Comparison of ENCODE assay signal across 1 cellular context in the genomic region with DNA sequence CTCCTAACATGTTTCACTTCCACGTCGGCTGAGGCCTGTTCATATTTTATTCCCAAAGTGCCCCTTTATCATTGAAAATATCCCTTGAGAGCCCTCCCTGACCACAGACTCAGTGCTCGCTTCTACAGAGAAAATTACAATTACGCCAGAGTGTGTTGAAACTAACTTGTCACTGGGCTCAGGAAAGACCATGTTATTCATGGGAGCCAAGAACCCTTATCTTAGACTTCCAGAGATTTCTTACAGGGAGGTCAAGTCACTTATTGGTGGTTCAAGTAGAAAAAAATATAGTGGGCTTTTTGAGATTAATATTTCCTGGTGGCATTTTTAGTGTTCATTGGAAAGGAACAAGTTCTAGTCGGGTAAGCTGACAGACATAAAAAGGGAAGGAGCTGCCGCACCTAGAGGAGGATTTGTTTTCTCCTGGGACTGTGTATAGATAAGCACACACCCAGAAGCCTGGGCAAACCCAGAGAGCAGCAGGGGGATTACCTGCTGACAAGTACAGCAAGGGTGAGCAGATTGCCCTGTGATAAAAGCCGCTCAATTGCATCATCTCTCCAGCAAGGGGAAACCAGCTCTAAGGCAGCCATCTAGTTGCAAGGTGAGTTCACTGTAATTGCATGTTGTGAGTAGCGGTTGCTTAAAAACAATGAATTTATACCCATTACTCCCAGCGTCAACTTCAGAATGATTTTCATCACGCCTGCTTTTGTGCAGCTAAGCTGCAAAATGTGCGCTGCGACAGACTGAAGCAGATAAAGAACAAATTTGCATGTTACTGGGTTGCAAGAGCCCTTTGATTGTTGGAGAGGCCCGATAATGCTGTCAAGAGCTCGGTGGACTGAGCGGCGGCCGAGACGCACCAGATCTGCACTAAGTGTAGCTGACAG.
TF ChIP-seq lines count a peak whose summit lies in the region.

No MANE protein-coding gene starts in this region.

TF ChIP-seq in K562, 482 proteins besides CTCF, POLR2A, EP300 and RAD21 (continued from another document and continues in another):
- TF ChIP-seq, protein P1, sequence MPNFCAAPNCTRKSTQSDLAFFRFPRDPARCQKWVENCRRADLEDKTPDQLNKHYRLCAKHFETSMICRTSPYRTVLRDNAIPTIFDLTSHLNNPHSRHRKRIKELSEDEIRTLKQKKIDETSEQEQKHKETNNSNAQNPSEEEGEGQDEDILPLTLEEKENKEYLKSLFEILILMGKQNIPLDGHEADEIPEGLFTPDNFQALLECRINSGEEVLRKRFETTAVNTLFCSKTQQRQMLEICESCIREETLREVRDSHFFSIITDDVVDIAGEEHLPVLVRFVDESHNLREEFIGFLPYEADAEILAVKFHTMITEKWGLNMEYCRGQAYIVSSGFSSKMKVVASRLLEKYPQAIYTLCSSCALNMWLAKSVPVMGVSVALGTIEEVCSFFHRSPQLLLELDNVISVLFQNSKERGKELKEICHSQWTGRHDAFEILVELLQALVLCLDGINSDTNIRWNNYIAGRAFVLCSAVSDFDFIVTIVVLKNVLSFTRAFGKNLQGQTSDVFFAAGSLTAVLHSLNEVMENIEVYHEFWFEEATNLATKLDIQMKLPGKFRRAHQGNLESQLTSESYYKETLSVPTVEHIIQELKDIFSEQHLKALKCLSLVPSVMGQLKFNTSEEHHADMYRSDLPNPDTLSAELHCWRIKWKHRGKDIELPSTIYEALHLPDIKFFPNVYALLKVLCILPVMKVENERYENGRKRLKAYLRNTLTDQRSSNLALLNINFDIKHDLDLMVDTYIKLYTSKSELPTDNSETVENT (CRISPR knock-in tag; IDR thresholded peaks at IDR 0.05) = no peak
- TF ChIP-seq ZKSCAN8 (CRISPR knock-in tag; IDR thresholded peaks at IDR 0.05) (no peak), KAT7 (CRISPR knock-in tag; IDR thresholded peaks at IDR 0.05; ENCODE audit: borderline replicate concordance) (no peak), STAT5A (IDR thresholded peaks at IDR 0.05; ENCODE audit: borderline replicate concordance, low read length) (no peak), ZNF354B (CRISPR knock-in tag; IDR thresholded peaks at IDR 0.05) (no peak), SNIP1 (IDR thresholded peaks at IDR 0.05; ENCODE audit: low read depth) (no peak), SMARCE1 (IDR thresholded peaks at IDR 0.05) (0 out of 2 replicates have a peak, but pooled peaks have one; percentile 41), ZNF408 (CRISPR knock-in tag; IDR thresholded peaks at IDR 0.05; ENCODE audit: low read depth) (no peak), ZNF77 (CRISPR knock-in tag; IDR thresholded peaks at IDR 0.05) (no peak), STAG1 (CRISPR knock-in tag; IDR thresholded peaks at IDR 0.05; ENCODE audit: borderline replicate concordance) (no peak), ZFP30 (CRISPR knock-in tag; IDR thresholded peaks at IDR 0.05; ENCODE audit: borderline replicate concordance) (no peak), PHF21A (IDR thresholded peaks at IDR 0.05; ENCODE audit: borderline replicate concordance, low read depth) (no peak), PHB2 (IDR thresholded peaks at IDR 0.05; ENCODE audit: low read depth) (no peak), TRIM24 (IDR thresholded peaks at IDR 0.05) (0 out of 4 replicates have a peak, but pooled peaks of 1 of the 2 experiments have one; percentile 15), NCOA2 (IDR thresholded peaks at IDR 0.05; ENCODE audit: partially characterized antibody in 2 of 2) (no peak), HEY1 (CRISPR knock-in tag; IDR thresholded peaks at IDR 0.05; ENCODE audit: borderline replicate concordance) (no peak), CHD4 (IDR thresholded peaks at IDR 0.05; ENCODE audit: insufficient read depth, insufficient replicate concordance, low read depth, low read length, poor library complexity, severe bottlenecking) (no peak), POLR3G (IDR thresholded peaks at IDR 0.05; ENCODE audit: extremely low read depth, insufficient read length, insufficient replicate concordance) (no peak), CSDE1 (IDR thresholded peaks at IDR 0.05) (no peak), ZSCAN29 (IDR thresholded peaks at IDR 0.05) (no peak), SNRNP70 (optimal IDR thresholded peaks at IDR 0.05; ENCODE audit: low read depth, low read length) (no peak), KDM5B (IDR thresholded peaks at IDR 0.05; ENCODE audit: insufficient replicate concordance, low read depth, low read length) (no peak), L3MBTL2 (IDR thresholded peaks at IDR 0.05) (peak; percentile 31; the same call in 1 of the 2 replicates), EP400 (IDR thresholded peaks at IDR 0.05) (no peak), TBP (optimal IDR thresholded peaks at IDR 0.05; ENCODE audit: low read depth, low read length) (no peak), ZEB2 (IDR thresholded peaks at IDR 0.05) (peak; percentile 91), KAT8 (IDR thresholded peaks at IDR 0.05; ENCODE audit: low read depth) (no peak), HNRNPL (IDR thresholded peaks at IDR 0.05; ENCODE audit: low read depth, low read length) (no peak), ZBTB17 (CRISPR knock-in tag; IDR thresholded peaks at IDR 0.05) (no peak), XRCC5 (IDR thresholded peaks at IDR 0.05; ENCODE audit: low read depth, low read length) (no peak), MYBL2 (IDR thresholded peaks at IDR 0.05; ENCODE audit: low read depth) (no peak), MYBL2 (CRISPR knock-in tag; IDR thresholded peaks at IDR 0.05; ENCODE audit: borderline replicate concordance) (no peak), CBFA2T2 (conservative IDR thresholded peaks at IDR 0.05) (0 out of 2 replicates have a peak, but pooled peaks have one; percentile 8), ZNF79 (CRISPR knock-in tag; IDR thresholded peaks at IDR 0.05; ENCODE audit: low read depth) (no peak), KDM4B (IDR thresholded peaks at IDR 0.05; ENCODE audit: borderline replicate concordance in 2 of 2, low read depth in 1 of 2) (no peak), JUNB (CRISPR knock-in tag; conservative IDR thresholded peaks at IDR 0.05) (no peak)
- TF ChIP-seq, protein P2, sequence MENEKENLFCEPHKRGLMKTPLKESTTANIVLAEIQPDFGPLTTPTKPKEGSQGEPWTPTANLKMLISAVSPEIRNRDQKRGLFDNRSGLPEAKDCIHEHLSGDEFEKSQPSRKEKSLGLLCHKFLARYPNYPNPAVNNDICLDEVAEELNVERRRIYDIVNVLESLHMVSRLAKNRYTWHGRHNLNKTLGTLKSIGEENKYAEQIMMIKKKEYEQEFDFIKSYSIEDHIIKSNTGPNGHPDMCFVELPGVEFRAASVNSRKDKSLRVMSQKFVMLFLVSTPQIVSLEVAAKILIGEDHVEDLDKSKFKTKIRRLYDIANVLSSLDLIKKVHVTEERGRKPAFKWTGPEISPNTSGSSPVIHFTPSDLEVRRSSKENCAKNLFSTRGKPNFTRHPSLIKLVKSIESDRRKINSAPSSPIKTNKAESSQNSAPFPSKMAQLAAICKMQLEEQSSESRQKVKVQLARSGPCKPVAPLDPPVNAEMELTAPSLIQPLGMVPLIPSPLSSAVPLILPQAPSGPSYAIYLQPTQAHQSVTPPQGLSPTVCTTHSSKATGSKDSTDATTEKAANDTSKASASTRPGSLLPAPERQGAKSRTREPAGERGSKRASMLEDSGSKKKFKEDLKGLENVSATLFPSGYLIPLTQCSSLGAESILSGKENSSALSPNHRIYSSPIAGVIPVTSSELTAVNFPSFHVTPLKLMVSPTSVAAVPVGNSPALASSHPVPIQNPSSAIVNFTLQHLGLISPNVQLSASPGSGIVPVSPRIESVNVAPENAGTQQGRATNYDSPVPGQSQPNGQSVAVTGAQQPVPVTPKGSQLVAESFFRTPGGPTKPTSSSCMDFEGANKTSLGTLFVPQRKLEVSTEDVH (IDR thresholded peaks at IDR 0.05; ENCODE audit: low read depth, partially characterized antibody) = no peak
- TF ChIP-seq, protein P3, sequence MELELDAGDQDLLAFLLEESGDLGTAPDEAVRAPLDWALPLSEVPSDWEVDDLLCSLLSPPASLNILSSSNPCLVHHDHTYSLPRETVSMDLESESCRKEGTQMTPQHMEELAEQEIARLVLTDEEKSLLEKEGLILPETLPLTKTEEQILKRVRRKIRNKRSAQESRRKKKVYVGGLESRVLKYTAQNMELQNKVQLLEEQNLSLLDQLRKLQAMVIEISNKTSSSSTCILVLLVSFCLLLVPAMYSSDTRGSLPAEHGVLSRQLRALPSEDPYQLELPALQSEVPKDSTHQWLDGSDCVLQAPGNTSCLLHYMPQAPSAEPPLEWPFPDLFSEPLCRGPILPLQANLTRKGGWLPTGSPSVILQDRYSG (tag; conservative IDR thresholded peaks at IDR 0.05; ENCODE audit: low read depth) = no peak
- TF ChIP-seq, protein P4, sequence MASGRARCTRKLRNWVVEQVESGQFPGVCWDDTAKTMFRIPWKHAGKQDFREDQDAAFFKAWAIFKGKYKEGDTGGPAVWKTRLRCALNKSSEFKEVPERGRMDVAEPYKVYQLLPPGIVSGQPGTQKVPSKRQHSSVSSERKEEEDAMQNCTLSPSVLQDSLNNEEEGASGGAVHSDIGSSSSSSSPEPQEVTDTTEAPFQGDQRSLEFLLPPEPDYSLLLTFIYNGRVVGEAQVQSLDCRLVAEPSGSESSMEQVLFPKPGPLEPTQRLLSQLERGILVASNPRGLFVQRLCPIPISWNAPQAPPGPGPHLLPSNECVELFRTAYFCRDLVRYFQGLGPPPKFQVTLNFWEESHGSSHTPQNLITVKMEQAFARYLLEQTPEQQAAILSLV (tag; IDR thresholded peaks at IDR 0.05) = no peak
- TF ChIP-seq, protein P5, sequence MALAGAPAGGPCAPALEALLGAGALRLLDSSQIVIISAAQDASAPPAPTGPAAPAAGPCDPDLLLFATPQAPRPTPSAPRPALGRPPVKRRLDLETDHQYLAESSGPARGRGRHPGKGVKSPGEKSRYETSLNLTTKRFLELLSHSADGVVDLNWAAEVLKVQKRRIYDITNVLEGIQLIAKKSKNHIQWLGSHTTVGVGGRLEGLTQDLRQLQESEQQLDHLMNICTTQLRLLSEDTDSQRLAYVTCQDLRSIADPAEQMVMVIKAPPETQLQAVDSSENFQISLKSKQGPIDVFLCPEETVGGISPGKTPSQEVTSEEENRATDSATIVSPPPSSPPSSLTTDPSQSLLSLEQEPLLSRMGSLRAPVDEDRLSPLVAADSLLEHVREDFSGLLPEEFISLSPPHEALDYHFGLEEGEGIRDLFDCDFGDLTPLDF (CRISPR knock-in tag; IDR thresholded peaks at IDR 0.05) = no peak
- TF ChIP-seq, protein P6, sequence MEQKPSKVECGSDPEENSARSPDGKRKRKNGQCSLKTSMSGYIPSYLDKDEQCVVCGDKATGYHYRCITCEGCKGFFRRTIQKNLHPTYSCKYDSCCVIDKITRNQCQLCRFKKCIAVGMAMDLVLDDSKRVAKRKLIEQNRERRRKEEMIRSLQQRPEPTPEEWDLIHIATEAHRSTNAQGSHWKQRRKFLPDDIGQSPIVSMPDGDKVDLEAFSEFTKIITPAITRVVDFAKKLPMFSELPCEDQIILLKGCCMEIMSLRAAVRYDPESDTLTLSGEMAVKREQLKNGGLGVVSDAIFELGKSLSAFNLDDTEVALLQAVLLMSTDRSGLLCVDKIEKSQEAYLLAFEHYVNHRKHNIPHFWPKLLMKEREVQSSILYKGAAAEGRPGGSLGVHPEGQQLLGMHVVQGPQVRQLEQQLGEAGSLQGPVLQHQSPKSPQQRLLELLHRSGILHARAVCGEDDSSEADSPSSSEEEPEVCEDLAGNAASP (IDR thresholded peaks at IDR 0.05) = no peak
- TF ChIP-seq, protein P7, sequence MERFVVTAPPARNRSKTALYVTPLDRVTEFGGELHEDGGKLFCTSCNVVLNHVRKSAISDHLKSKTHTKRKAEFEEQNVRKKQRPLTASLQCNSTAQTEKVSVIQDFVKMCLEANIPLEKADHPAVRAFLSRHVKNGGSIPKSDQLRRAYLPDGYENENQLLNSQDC (CRISPR knock-in tag; IDR thresholded peaks at IDR 0.05) = no peak
- TF ChIP-seq, protein P8, sequence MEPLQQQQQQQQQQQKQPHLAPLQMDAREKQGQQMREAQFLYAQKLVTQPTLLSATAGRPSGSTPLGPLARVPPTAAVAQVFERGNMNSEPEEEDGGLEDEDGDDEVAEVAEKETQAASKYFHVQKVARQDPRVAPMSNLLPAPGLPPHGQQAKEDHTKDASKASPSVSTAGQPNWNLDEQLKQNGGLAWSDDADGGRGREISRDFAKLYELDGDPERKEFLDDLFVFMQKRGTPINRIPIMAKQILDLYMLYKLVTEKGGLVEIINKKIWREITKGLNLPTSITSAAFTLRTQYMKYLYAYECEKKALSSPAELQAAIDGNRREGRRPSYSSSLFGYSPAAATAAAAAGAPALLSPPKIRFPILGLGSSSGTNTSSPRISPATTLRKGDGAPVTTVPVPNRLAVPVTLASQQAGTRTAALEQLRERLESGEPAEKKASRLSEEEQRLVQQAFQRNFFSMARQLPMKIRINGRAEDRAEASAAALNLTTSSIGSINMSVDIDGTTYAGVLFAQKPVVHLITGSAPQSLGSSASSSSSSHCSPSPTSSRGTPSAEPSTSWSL (CRISPR knock-in tag; IDR thresholded peaks at IDR 0.05; ENCODE audit: borderline replicate concordance) = no peak
- TF ChIP-seq, protein P9, sequence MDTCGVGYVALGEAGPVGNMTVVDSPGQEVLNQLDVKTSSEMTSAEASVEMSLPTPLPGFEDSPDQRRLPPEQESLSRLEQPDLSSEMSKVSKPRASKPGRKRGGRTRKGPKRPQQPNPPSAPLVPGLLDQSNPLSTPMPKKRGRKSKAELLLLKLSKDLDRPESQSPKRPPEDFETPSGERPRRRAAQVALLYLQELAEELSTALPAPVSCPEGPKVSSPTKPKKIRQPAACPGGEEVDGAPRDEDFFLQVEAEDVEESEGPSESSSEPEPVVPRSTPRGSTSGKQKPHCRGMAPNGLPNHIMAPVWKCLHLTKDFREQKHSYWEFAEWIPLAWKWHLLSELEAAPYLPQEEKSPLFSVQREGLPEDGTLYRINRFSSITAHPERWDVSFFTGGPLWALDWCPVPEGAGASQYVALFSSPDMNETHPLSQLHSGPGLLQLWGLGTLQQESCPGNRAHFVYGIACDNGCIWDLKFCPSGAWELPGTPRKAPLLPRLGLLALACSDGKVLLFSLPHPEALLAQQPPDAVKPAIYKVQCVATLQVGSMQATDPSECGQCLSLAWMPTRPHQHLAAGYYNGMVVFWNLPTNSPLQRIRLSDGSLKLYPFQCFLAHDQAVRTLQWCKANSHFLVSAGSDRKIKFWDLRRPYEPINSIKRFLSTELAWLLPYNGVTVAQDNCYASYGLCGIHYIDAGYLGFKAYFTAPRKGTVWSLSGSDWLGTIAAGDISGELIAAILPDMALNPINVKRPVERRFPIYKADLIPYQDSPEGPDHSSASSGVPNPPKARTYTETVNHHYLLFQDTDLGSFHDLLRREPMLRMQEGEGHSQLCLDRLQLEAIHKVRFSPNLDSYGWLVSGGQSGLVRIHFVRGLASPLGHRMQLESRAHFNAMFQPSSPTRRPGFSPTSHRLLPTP (IDR thresholded peaks at IDR 0.05; ENCODE audit: borderline replicate concordance, extremely low read depth, insufficient read length) = no peak
- TF ChIP-seq, protein P10, sequence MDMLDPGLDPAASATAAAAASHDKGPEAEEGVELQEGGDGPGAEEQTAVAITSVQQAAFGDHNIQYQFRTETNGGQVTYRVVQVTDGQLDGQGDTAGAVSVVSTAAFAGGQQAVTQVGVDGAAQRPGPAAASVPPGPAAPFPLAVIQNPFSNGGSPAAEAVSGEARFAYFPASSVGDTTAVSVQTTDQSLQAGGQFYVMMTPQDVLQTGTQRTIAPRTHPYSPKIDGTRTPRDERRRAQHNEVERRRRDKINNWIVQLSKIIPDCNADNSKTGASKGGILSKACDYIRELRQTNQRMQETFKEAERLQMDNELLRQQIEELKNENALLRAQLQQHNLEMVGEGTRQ (CRISPR knock-in tag; IDR thresholded peaks at IDR 0.05) = no peak
